In the genomic region with DNA sequence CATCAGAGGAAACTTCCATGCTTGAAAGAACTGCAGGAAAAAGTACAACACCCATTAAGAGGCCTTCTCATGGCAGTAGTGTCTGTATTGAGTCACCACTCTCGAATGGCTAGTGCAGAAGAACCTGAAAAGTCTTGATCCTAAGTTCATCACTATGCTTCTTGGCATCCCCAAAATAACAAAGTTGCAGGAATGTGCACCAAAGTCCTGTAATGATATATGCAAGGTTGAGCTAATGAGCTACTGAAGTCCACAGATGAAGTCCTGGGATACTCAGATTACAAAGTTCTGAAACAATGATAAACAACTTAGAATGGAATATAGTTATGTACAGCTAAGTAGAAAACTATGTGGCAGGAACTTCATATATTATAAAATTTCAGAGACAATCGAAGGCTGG, we compare ENCODE assay signal across 16 cellular contexts.
A peak's percentile ranks its signal among the peaks of the same experiment; 100 is the strongest.
DNase-seq lines count a peak whose midpoint lies in the region; ATAC-seq, FAIRE-seq and TF ChIP-seq lines count a peak whose summit lies in the region.
"Had no signal": no experiment of that assay in that cellular context is flagged by ENCODE, and none has a peak within 500 bp of the region (broad histone marks: within the 10 kb centered on the region; RNA-seq: fewer than 3 reads in every experiment).

No MANE protein-coding gene starts in this region.

- H3K14ac ChIP-seq in mesenchymal stem cell (ENCODE audit: low read length in 2 of 2), result no peak overlapping the region

- H3K9ac ChIP-seq in mesenchymal stem cell (ENCODE audit: low read length), result no peak overlapping the region

- FAIRE-seq in HTR-8/SVneo (lab: Jason Lieb, UNC), result no peak

- H3K4ac ChIP-seq in mesenchymal stem cell (ENCODE audit: low read depth in 1 of 2, low read length in 2 of 2), result no peak overlapping the region

- no peak for ATAC-seq in HG03280 (IDR thresholded peaks at IDR 0.05; ENCODE audit: unreplicated experiment)

- H2BK5ac ChIP-seq in mesenchymal stem cell (ENCODE audit: low read depth, low read length, poor library complexity, severe bottlenecking), result no peak overlapping the region

- peaks cover 2% of the 10 kb centered on the region for H3K9me3 ChIP-seq in mesenchymal stem cell (ENCODE audit: control insufficient read depth, low read length)

- H4K8ac ChIP-seq in mesenchymal stem cell (ENCODE audit: low read length), result no peak overlapping the region

- no peak overlapping the region for H2AFZ ChIP-seq in mesenchymal stem cell (ENCODE audit: low read depth, low read length)

- H3K4me2 ChIP-seq in mesenchymal stem cell (ENCODE audit: low read length, poor library complexity, severe bottlenecking), result no peak overlapping the region

- no peak overlapping the region for H2BK12ac ChIP-seq in mesenchymal stem cell (ENCODE audit: low read length in 2 of 2)

- no peaks in the 10 kb centered on the region for H3K36me3 ChIP-seq in mesenchymal stem cell (ENCODE audit: control insufficient read depth in 1 of 2, insufficient read depth in 2 of 2, low read depth in 1 of 2, low read length in 2 of 2)

- no peaks in the 10 kb centered on the region for H3K27me3 ChIP-seq in mesenchymal stem cell (ENCODE audit: control insufficient read depth in 1 of 2, insufficient read depth in 1 of 2, low read length in 2 of 2)

- no peak overlapping the region for H3K27ac ChIP-seq in mesenchymal stem cell (ENCODE audit: low read length, poor library complexity, severe bottlenecking)
- H3K27ac ChIP-seq: C4-2B had no signal

- no peak overlapping the region for H2BK15ac ChIP-seq in mesenchymal stem cell (ENCODE audit: low read depth, poor library complexity, severe bottlenecking)

- 25% methylated on average over 2 of the region's 2 CpGs for WGBS in mesenchymal stem cell

- no peak overlapping the region for H3K23ac ChIP-seq in mesenchymal stem cell (ENCODE audit: low read length in 2 of 2)

- DNase-seq in EH (ENCODE audit: low read depth), result peak; percentile 70
- DNase-seq in LHCN-M2 (ENCODE audit: low read depth), result peak; percentile 18
- DNase-seq in choroid plexus epithelial cell (ENCODE audit: low read depth), result peak; percentile 19
- peak; percentile 14 for DNase-seq in mesenchymal stem cell
- DNase-seq in HTR-8/SVneo (ENCODE audit: insufficient read length, low spot score), result no peak
- DNase-seq in NCI-H2196 (lab: John Stamatoyannopoulos, UW; ENCODE audit: unreplicated experiment), result no peak
- DNase-seq in posterior vena cava (ENCODE audit: low spot score), result no peak
- DNase-seq: DMS 273 treated with DMSO at 0.1 percent for 48 hours, H7, NCI-H187 treated with DMSO at 0.1 percent for 48 hours, NCI-H2171, NCI-H446 treated with DMSO at 0.1 percent for 48 hours, NCI-H774, RPMI8226 had no signal

- H2BK120ac ChIP-seq in mesenchymal stem cell (ENCODE audit: low read depth, low read length), result no peak overlapping the region

- H4K91ac ChIP-seq in mesenchymal stem cell (ENCODE audit: low read length), result no peak overlapping the region

- H3K79me1 ChIP-seq in mesenchymal stem cell (replicated peaks; ENCODE audit: low read length, poor library complexity, severe bottlenecking), result no peaks in the 10 kb centered on the region

- no peak for TF ChIP-seq CTCF in choroid plexus epithelial cell (conservative IDR thresholded peaks at IDR 0.05; ENCODE audit: low read depth, low read length)

- intact Hi-C loops in posterior vena cava (cut with DNase I), result no loop called here

- no peak overlapping the region for H3K18ac ChIP-seq in mesenchymal stem cell (ENCODE audit: low read depth in 1 of 2, low read length in 2 of 2)

- no peaks in the 10 kb centered on the region for H3K4me1 ChIP-seq in mesenchymal stem cell (ENCODE audit: control insufficient read depth, insufficient read depth, low read depth, low read length)

- no peak overlapping the region for H2AK5ac ChIP-seq in mesenchymal stem cell (ENCODE audit: low read length, severe bottlenecking)

- no peak overlapping the region for H3K4me3 ChIP-seq in choroid plexus epithelial cell (ENCODE audit: low read depth, low read length)
- no peak overlapping the region for H3K4me3 ChIP-seq in mesenchymal stem cell (ENCODE audit: insufficient read depth in 1 of 2, low read depth in 1 of 2, low read length in 2 of 2)

Comparison
In these comparisons a context has a peak if more than half of its experiments do, and no peak if none do; other contexts are left out.
1. DNase-seq: peak in EH (single experiment), LHCN-M2 (single experiment), choroid plexus epithelial cell (single experiment) and mesenchymal stem cell (single experiment); none in HTR-8/SVneo (single experiment), NCI-H2196 (single experiment) and posterior vena cava (single experiment).